ENCODE assay signal across 1 cellular context in genomic region chr5:142897328-142897727, GRCh38.
TF ChIP-seq lines count a peak whose summit lies in the region.

No MANE protein-coding gene starts in this region.

TF ChIP-seq in IMR-90, 13 proteins besides CTCF, POLR2A, EP300 and RAD21:
- TF ChIP-seq SMC3 (IDR thresholded peaks at IDR 0.05; ENCODE audit: low read depth, low read length), result no peak
- no peak for TF ChIP-seq RFX5 (IDR thresholded peaks at IDR 0.05; ENCODE audit: low read depth, low read length)
- no peak for TF ChIP-seq RCOR1 (IDR thresholded peaks at IDR 0.05; ENCODE audit: insufficient replicate concordance, low read length)
- no peak for TF ChIP-seq USF2 (IDR thresholded peaks at IDR 0.05; ENCODE audit: low read depth, low read length)
- TF ChIP-seq BHLHE40 (IDR thresholded peaks at IDR 0.05; ENCODE audit: low read depth, low read length), result no peak
- no peak for TF ChIP-seq FOS (IDR thresholded peaks at IDR 0.05; ENCODE audit: low read depth, low read length)
- no peak for TF ChIP-seq MAFK (IDR thresholded peaks at IDR 0.05; ENCODE audit: low read depth, low read length)
- TF ChIP-seq MAZ (IDR thresholded peaks at IDR 0.05; ENCODE audit: borderline replicate concordance, low read depth, low read length), result no peak
TF ChIP-seq in IMR-90: peak in this region for 0.
